In the genomic region with DNA sequence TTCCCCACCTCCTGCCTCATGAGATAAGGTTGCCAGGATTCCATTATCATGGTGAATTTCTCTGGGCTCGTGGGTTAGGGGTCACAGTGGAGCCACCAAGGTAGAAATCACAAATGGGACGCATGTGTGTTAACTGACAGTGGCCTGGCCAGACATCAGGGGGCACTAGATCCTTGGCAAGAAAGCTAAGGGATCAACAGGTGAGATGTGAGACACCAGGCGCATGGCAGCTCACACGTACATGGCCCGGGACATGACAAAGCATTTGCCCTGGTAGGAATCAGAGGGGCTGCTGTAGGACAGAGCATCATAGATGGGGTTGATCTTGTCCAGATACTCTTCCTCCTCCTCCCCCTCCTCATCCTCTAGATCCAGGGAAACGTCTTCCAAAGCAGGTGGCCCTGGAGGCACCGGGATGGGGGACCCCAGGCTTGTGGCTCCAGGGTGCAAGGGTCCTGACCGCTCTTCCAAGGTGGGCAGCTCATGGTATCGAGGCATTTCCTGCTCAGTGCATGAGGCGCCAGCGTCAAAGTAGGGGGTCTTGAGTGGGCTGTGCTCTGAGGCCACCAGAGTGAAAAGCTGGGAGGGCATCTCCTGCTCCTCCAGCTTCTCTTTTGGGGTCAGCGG, we compare ENCODE assay signal across 1 cellular context.
TF ChIP-seq lines count a peak whose summit lies in the region.

No MANE protein-coding gene starts in this region.

TF ChIP-seq in Ishikawa, 13 proteins besides CTCF, POLR2A, EP300 and RAD21 (continued from another document):
- TF ChIP-seq TAF1 (IDR thresholded peaks at IDR 0.05; ENCODE audit: low read depth) (no peak), ZBTB7A (IDR thresholded peaks at IDR 0.05; ENCODE audit: low read depth) (no peak), TEAD4 (IDR thresholded peaks at IDR 0.05) (no peak), CEBPB (IDR thresholded peaks at IDR 0.05) (no peak), YY1 (IDR thresholded peaks at IDR 0.05; ENCODE audit: low read depth) (no peak), EGR1 (IDR thresholded peaks at IDR 0.05) (no peak)
